19 cellular contexts compared by ENCODE assay signal in the genomic region with DNA sequence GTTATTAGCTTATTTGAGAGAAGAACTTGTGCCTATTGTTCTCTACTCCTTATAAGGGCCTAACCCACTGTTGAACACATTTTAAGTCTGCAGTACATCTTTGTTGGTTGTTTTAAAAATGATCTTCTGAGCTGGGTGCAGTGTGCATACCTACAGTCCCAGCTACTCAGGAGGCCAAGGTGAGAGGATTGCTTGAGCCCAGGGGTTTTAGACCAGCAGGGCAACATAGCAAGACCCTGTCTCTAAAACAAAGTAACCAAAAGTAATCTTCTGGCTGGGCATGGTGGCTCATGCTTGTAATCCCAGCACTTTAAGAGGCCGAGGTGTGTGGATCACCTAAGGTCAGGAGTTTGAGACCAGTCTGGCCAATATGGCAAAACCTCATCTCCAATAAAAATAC. TPM values are rescaled to one million over a fixed set of nuclear protein-coding genes. Genes with fewer than 3 reads are reported as not detected.
DNase-seq lines count a peak whose midpoint lies in the region; ATAC-seq and TF ChIP-seq lines count a peak whose summit lies in the region.
"Had no signal": no experiment of that assay in that cellular context is flagged by ENCODE, and none has a peak within 500 bp of the region (broad histone marks: within the 10 kb centered on the region; RNA-seq: fewer than 3 reads in every experiment).

No MANE protein-coding gene starts in this region.

- CTCF ChIA-PET in IMR-90 (lab: Yijun Ruan, JAX) = no interaction called here
- CTCF ChIA-PET in mammary epithelial cell (lab: Charles Lee; ENCODE audit: low non-redundant PET) = no interaction called here

- H3K27ac ChIP-seq in IMR-90 (ENCODE audit: insufficient read depth, low read length) = no peak overlapping the region
- H3K27ac ChIP-seq in mammary epithelial cell (ENCODE audit: insufficient read depth, low read depth, low read length) = peak overlapping the region; percentile 91
- H3K27ac ChIP-seq in neutrophil = peak overlapping the region; percentile 90
- H3K27ac ChIP-seq in urinary bladder (ENCODE audit: low read depth) = peak overlapping the region; percentile 39
- peak overlapping the region in 1 of 12 donors; percentile 66 for H3K27ac ChIP-seq in heart left ventricle
- H3K27ac ChIP-seq: body of pancreas had no signal

- peaks cover 14% of the 10 kb centered on the region for H3K9me1 ChIP-seq in IMR-90 (ENCODE audit: insufficient read depth, low read length)

- H2BK120ac ChIP-seq in IMR-90 (ENCODE audit: low read depth, low read length) = no peak overlapping the region

- no peak overlapping the region for H2AFZ ChIP-seq in IMR-90 (replicated peaks; ENCODE audit: low read length, poor library complexity)
- no peak overlapping the region for H2AFZ ChIP-seq in mammary epithelial cell (ENCODE audit: low read depth, low read length)

- no peak overlapping the region for H3K56ac ChIP-seq in IMR-90 (ENCODE audit: extremely low read depth, insufficient read depth, low read length)

- H3K36me3 ChIP-seq in IMR-90 (ENCODE audit: control insufficient read depth, insufficient read depth, low read length) (no peaks in the 10 kb centered on the region), mammary epithelial cell (ENCODE audit: insufficient read depth, low read length) (no peaks in the 10 kb centered on the region), neutrophil (no peaks in the 10 kb centered on the region), urinary bladder (ENCODE audit: insufficient read depth) (no peaks in the 10 kb centered on the region), heart left ventricle (no peaks in the 10 kb centered on the region)
- H3K36me3 ChIP-seq: prostate gland, upper lobe of right lung had no signal

- H3K4me1 ChIP-seq in IMR-90 (ENCODE audit: control insufficient read depth, insufficient read depth, low read length) = peaks cover 16% of the 10 kb centered on the region
- peaks cover 35% of the 10 kb centered on the region for H3K4me1 ChIP-seq in mammary epithelial cell (ENCODE audit: insufficient read depth, low read length)
- H3K4me1 ChIP-seq in neutrophil (ENCODE audit: control insufficient read depth in 1 of 2, insufficient read depth in 1 of 2, low read depth in 1 of 2, low read length in 1 of 2) = peaks cover 93% of the 10 kb centered on the region in 2 experiments
- H3K4me1 ChIP-seq in urinary bladder (ENCODE audit: insufficient read depth) = no peaks in the 10 kb centered on the region
- H3K4me1 ChIP-seq in heart left ventricle = peaks cover 0 to 36% (median 0%) of the 10 kb centered on the region in 12 donors

- TF ChIP-seq RAD21 in IMR-90 (IDR thresholded peaks at IDR 0.05; ENCODE audit: low read length) = no peak

- in situ Hi-C loops in IMR-90 (cut with MboI; ENCODE audit: low sequenced_read_pairs) (no loop called here), mammary epithelial cell (cut with MboI; ENCODE audit: low sequenced_read_pairs in 2 of 2) (no loop called here)

- POLR2A ChIA-PET in IMR-90 (lab: Charles Lee; ENCODE audit: unreplicated experiment) = no interaction called here

- H3K79me2 ChIP-seq in mammary epithelial cell (ENCODE audit: insufficient read depth, low read length) = no peaks in the 10 kb centered on the region

- no peak overlapping the region; the same call in 1 of the 2 replicates for H2BK20ac ChIP-seq in IMR-90 (ENCODE audit: low read depth, low read length)

- H4K20me1 ChIP-seq in IMR-90 (ENCODE audit: insufficient read depth, low read length) = peaks cover 5% of the 10 kb centered on the region
- no peaks in the 10 kb centered on the region for H4K20me1 ChIP-seq in mammary epithelial cell (ENCODE audit: insufficient read depth, low read length)

- no peak for TF ChIP-seq POLR2A in IMR-90 (IDR thresholded peaks at IDR 0.05; ENCODE audit: low read depth, low read length)
- TF ChIP-seq POLR2A in heart left ventricle (IDR thresholded peaks at IDR 0.05) = no peak

- H3K9ac ChIP-seq in IMR-90 (ENCODE audit: low read depth, low read length) (no peak overlapping the region), mammary epithelial cell (ENCODE audit: insufficient read depth, low read length) (peak overlapping the region; percentile 59)
- H3K9ac ChIP-seq: SK-N-SH had no signal

- intact Hi-C loops in IMR-90 (cut with micrococcal nuclease) (no loop called here), mammary epithelial cell (cut with micrococcal nuclease) (loop anchor here (1.0 to 2.0 kb wide), 2 partner anchors 8 to 73 kb away; no protein-coding TSS in a partner anchor), heart left ventricle (cut with DNase I) (no loop called here)

- no peak overlapping the region for H4K91ac ChIP-seq in IMR-90 (ENCODE audit: insufficient read depth, low read depth, low read length)

- no peak overlapping the region for H3K18ac ChIP-seq in IMR-90 (ENCODE audit: low read depth, low read length)

- H2AK9ac ChIP-seq in IMR-90 (replicated peaks; ENCODE audit: low read depth, low read length, poor library complexity) = no peak overlapping the region

- H3K4me2 ChIP-seq in IMR-90 (ENCODE audit: low read depth, low read length) (no peak overlapping the region), mammary epithelial cell (ENCODE audit: insufficient read depth, low read depth, low read length) (peak overlapping the region; percentile 36)
- H3K4me2 ChIP-seq: SK-N-SH had no signal

- no peak overlapping the region for H4K8ac ChIP-seq in IMR-90 (ENCODE audit: low read depth in 2 of 2, low read length in 2 of 2)

- no peak overlapping the region for H4K5ac ChIP-seq in IMR-90 (ENCODE audit: low read depth, low read length)

- H3K4me3 ChIP-seq in IMR-90 (ENCODE audit: insufficient read depth, low read depth, low read length) (no peak overlapping the region), mammary epithelial cell (replicated peaks in 1 of 3; ENCODE audit: insufficient read depth in 1 of 3, low read depth in 2 of 3, low read length in 3 of 3) (no peak overlapping the region), neutrophil (ENCODE audit: low read depth in 1 of 2, low read length in 1 of 2) (peak overlapping the region in 1 of 2 experiments; percentile 29), urinary bladder (ENCODE audit: low read depth, low read length) (no peak overlapping the region), heart left ventricle (no peak overlapping the region)
- H3K4me3 ChIP-seq: body of pancreas, prostate gland, upper lobe of right lung had no signal

- H2BK15ac ChIP-seq in IMR-90 (ENCODE audit: low read depth, low read length) = no peak overlapping the region

- BruUV-seq in IMR-90 (replicated peaks; lab: Mats Ljungman, UMichigan) (no TSS peak), mammary epithelial cell (replicated peaks; lab: Mats Ljungman, UMichigan) (no TSS peak)

- H2AK5ac ChIP-seq in IMR-90 (ENCODE audit: low read depth, low read length) = no peak overlapping the region

- ATAC-seq in IMR-90 (ENCODE audit: low read depth) (no peak), heart left ventricle (no peak)
- ATAC-seq: body of pancreas had no signal

- dilution Hi-C loops in IMR-90 (cut with HindIII; ENCODE audit: low sequenced_read_pairs, unreplicated experiment) = no loop called here
- dilution Hi-C loops in mammary epithelial cell (cut with HindIII; ENCODE audit: low sequenced_read_pairs) = no loop called here

- no peaks in the 10 kb centered on the region; a peak in 1 of 4 replicates for H3K79me1 ChIP-seq in IMR-90 (ENCODE audit: low read depth in 1 of 2, low read length in 2 of 2)

- H3K4ac ChIP-seq in IMR-90 (ENCODE audit: low read depth, low read length) = 0 out of 2 replicates have a peak overlapping the region, but pooled peaks have one; percentile 5

- H2BK5ac ChIP-seq in IMR-90 (ENCODE audit: low read depth, low read length, poor library complexity, severe bottlenecking) = no peak overlapping the region

- no peak for DNase-seq in IMR-90
- DNase-seq in mammary epithelial cell = no peak
- DNase-seq in activated effector memory CD4-positive, alpha-beta T cell treated with Interleukin-2 at 50 U/mL for 16 hours = no peak
- no peak for DNase-seq in heart left ventricle
- DNase-seq in activated CD4-positive, alpha-beta T cell treated with anti-CD3 and anti-CD28 coated beads, Interleukin-2, amount 50 U/mL, for 48 hours = no peak
- DNase-seq: activated CD4-positive, CD25-positive, alpha-beta regulatory T cell treated with anti-CD3 and anti-CD28 coated beads, Interleukin-2, amount 50 U/mL, for 72 hours; activated gamma-delta T cell; CD4-positive, alpha-beta T cell; cerebellar nuclear complex; NCI-H146; NCI-H446; NCI-H774; SK-N-SH; T-helper 17 cell; upper lobe of right lung had no signal

- no CpG with 5 or more reads among the region's 1 CpG for WGBS in IMR-90 (ENCODE audit: extremely low coverage in 2 of 2, insufficient read length in 1 of 2), 2 experiments
- 100% methylated on average over 1 of the region's 1 CpG for WGBS in mammary epithelial cell (ENCODE audit: low coverage, missing lambda C conversion rate)
- 94% methylated on average over 1 of the region's 1 CpG for WGBS in urinary bladder
- WGBS in heart left ventricle, 4 donors = 94 to 100% (median 96%) methylated on average over 1 of the region's 1 CpG

- H3K27me3 ChIP-seq in IMR-90 (ENCODE audit: control insufficient read depth, insufficient read depth, low read length) (no peaks in the 10 kb centered on the region; the same call in 1 of the 2 replicates), mammary epithelial cell (ENCODE audit: insufficient read depth, low read length) (no peaks in the 10 kb centered on the region), neutrophil (no peaks in the 10 kb centered on the region), heart left ventricle (peaks cover 0 to 3% (median 0%) of the 10 kb centered on the region in 9 donors)
- H3K27me3 ChIP-seq: body of pancreas, upper lobe of right lung had no signal

- no peak overlapping the region for H3K14ac ChIP-seq in IMR-90 (replicated peaks; ENCODE audit: low read depth, low read length)

- no peaks in the 10 kb centered on the region for H3K9me3 ChIP-seq in IMR-90 (ENCODE audit: control insufficient read depth, insufficient read depth, low read length)
- H3K9me3 ChIP-seq in mammary epithelial cell (replicated peaks; ENCODE audit: insufficient read depth, low read length) = no peaks in the 10 kb centered on the region
- H3K9me3 ChIP-seq in neutrophil = no peaks in the 10 kb centered on the region
- peaks cover 0 to 6% (median 0%) of the 10 kb centered on the region in 12 donors for H3K9me3 ChIP-seq in heart left ventricle
- H3K9me3 ChIP-seq: body of pancreas, prostate gland, SK-N-SH, upper lobe of right lung had no signal

- no peak for TF ChIP-seq CTCF in IMR-90 (conservative IDR thresholded peaks at IDR 0.05; ENCODE audit: low read depth, low read length)
- TF ChIP-seq CTCF in mammary epithelial cell (conservative IDR thresholded peaks at IDR 0.05 in 1 of 2, IDR thresholded peaks at IDR 0.05 in 1 of 2; ENCODE audit: extremely low read depth in 1 of 2, insufficient read depth in 1 of 2, low read depth in 1 of 2, low read length in 2 of 2) = no peak
- no peak for TF ChIP-seq CTCF in neutrophil (IDR thresholded peaks at IDR 0.05)
- no peak for TF ChIP-seq CTCF in heart left ventricle (IDR thresholded peaks at IDR 0.05)

- no peak overlapping the region for H3K23ac ChIP-seq in IMR-90 (ENCODE audit: low read depth, low read length)

RNA-seq across cellular contexts. Expression of a gene that starts 25.8 kb away (rescaled TPM):
- 30.1 and 79.7 TPM in 2 replicates for total RNA-seq in IMR-90 (2012; rRNA removed)
- 66.5 and 77.1 TPM in 2 replicates for polyA plus RNA-seq in IMR-90 (2012; rRNA removed)
- polyA plus RNA-seq in IMR-90 (2012; cell fraction: cytosol; rRNA removed) = 45.2 and 71.7 TPM in 2 replicates
- polyA plus RNA-seq in IMR-90 (2012; cell fraction: nucleus; rRNA removed; ENCODE audit: low replicate concordance) = 23.0 and 23.3 TPM in 2 replicates
- total RNA-seq in mammary epithelial cell = 100 to 1,000 TPM; 127 to 188 TPM
- polyA plus RNA-seq in mammary epithelial cell = 94.8 TPM
- polyA minus RNA-seq in mammary epithelial cell = 49.8 TPM
- 106 TPM for total RNA-seq in urinary bladder
- polyA plus RNA-seq in urinary bladder = 80.0 TPM
- total RNA-seq in heart left ventricle = 100 to 1,000 TPM in 4 of 9 donors, 10 to 100 TPM in 5; 71.7 to 121 (median 99.7) TPM
- polyA plus RNA-seq in heart left ventricle = 10 to 100 TPM; 33.1 to 88.2 TPM

RNA-seq across cellular contexts. Expression of a gene that starts 25.8 kb away (rescaled TPM):
- total RNA-seq in IMR-90 (2012; rRNA removed) (8.1 and 15.4 TPM in 2 replicates), mammary epithelial cell (10 to 100 TPM; 30.7 to 35.3 TPM), urinary bladder (5.4 TPM), heart left ventricle (1 to 10 TPM in 8 of 9 donors, under 1 TPM in 1; 0.93 to 8.9 (median 3.1) TPM)
- polyA plus RNA-seq in IMR-90 (2012; rRNA removed) (8.3 and 9.4 TPM in 2 replicates), mammary epithelial cell (9.1 TPM), urinary bladder (6.9 TPM), heart left ventricle (1 to 10 TPM; 1.3 to 1.8 TPM)
- 6.1 and 8.3 TPM in 2 replicates for polyA plus RNA-seq in IMR-90 (2012; cell fraction: cytosol; rRNA removed)
- polyA plus RNA-seq in IMR-90 (2012; cell fraction: nucleus; rRNA removed; ENCODE audit: low replicate concordance) = 6.6 and 6.9 TPM in 2 replicates
- 30.3 TPM for polyA minus RNA-seq in mammary epithelial cell
